ENCODE assay signal across 22 cellular contexts in genomic region chr3:59016930-59017616, GRCh38. TPM values are rescaled to one million over a fixed set of nuclear protein-coding genes. Genes with fewer than 3 reads are reported as not detected.
"Had no signal": no experiment of that assay in that cellular context is flagged by ENCODE, and none has a peak within 500 bp of the region (broad histone marks: within the 10 kb centered on the region; RNA-seq: fewer than 3 reads in every experiment).

No MANE protein-coding gene starts in this region.

- H3K36me3 ChIP-seq: tibial artery had no signal

- H3K9me3 ChIP-seq: mucosa of descending colon, psoas muscle, tibial artery had no signal

- DNase-seq: activated B cell treated with CpG ODN at 0.5 μM for 24 hours; activated CD4-positive, alpha-beta T cell treated with anti-CD3 and anti-CD28 coated beads for 36 hours; activated CD4-positive, alpha-beta T cell treated with anti-CD3 and anti-CD28 coated beads, Interleukin-2, amount 50 U/mL, for 4 hours; activated CD8-positive, alpha-beta memory T cell treated with anti-CD3 and anti-CD28 coated beads for 24 hours; activated CD8-positive, alpha-beta memory T cell treated with anti-CD3 and anti-CD28 coated beads, Interleukin-2, amount 50 U/mL, for 4 hours; activated naive CD4-positive, alpha-beta T cell treated with Interleukin-2 at 50 U/mL for 16 hours; activated naive CD8-positive, alpha-beta T cell treated with anti-CD3 and anti-CD28 coated beads for 36 hours; activated T-cell treated with anti-CD3 and anti-CD28 coated beads, Interleukin-2, amount 50 U/mL, for 24 hours; amniotic stem cell; cerebellar nuclear complex; foreskin fibroblast; mesendoderm; mucosa of descending colon; naive B cell; psoas muscle; right cardiac atrium; stimulated activated CD4-positive, alpha-beta T cell treated with anti-CD3 and anti-CD28 coated beads, Interleukin-12 subunit alpha, Interleukin-12 subunit beta, amount 100 ng/mL, for 4 hours; substantia nigra; tibial artery had no signal

- FAIRE-seq: bronchial epithelial cell, kidney had no signal

- H3K4me3 ChIP-seq: coronary artery, mucosa of descending colon, psoas muscle, tibial artery had no signal

- H3K4me1 ChIP-seq: psoas muscle, tibial artery had no signal

- H3K27me3 ChIP-seq: tibial artery had no signal

- ATAC-seq: activated CD4-positive, alpha-beta T cell treated with anti-CD3 and anti-CD28 coated beads for 36 hours; mucosa of descending colon; psoas muscle; right cardiac atrium had no signal

- H3K27ac ChIP-seq: coronary artery, psoas muscle, tibial artery had no signal

RNA-seq across cellular contexts. Expression of gene CFAP20DC, which starts 32.8 kb away (rescaled TPM):
- total RNA-seq: psoas muscle had no signal
